ENCODE assay signal across 7 cellular contexts in genomic region chr12:116309343-116309742, GRCh38.
"Had no signal": no experiment of that assay in that cellular context is flagged by ENCODE, and none has a peak within 500 bp of the region (broad histone marks: within the 10 kb centered on the region; RNA-seq: fewer than 3 reads in every experiment).

No MANE protein-coding gene starts in this region.

- H3K4me3 ChIP-seq: GM12878 had no signal

- ATAC-seq: GM12878 had no signal

- FAIRE-seq: GM12878, GM12891, GM12892, GM18507, GM19239 had no signal

- DNase-seq: GDM1, GF-D8 had no signal
